In the genomic region with DNA sequence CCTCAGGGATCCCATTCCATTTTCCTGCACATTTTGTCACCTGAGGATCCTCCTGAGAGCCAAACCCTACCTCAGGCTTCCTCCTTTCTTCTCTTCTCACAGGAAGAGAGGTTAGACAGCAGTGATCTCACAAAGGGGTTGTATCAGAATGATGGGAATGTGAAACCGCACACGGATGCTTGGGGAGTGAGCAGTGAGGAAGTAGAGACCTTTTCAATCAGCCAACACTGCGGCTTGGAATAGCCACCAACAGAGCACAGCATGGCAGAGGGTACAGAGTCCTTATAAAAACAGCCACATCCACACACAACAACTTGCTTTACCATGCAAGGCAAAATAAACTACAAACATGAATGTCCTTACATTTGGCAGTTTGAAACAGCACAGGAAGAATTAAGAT, we compare ENCODE assay signal across 22 cellular contexts. TPM values are rescaled to one million over a fixed set of nuclear protein-coding genes. Genes with fewer than 3 reads are reported as not detected.
DNase-seq lines count a peak whose midpoint lies in the region; ATAC-seq and TF ChIP-seq lines count a peak whose summit lies in the region.
"Had no signal": no experiment of that assay in that cellular context is flagged by ENCODE, and none has a peak within 500 bp of the region (broad histone marks: within the 10 kb centered on the region; RNA-seq: fewer than 3 reads in every experiment).

No MANE protein-coding gene starts in this region.

- H3K36me3 Mint-ChIP-seq in GM23338 (ENCODE audit: low read depth), result peaks cover 17% of the 10 kb centered on the region

- no peaks in the 10 kb centered on the region for H3K9me3 Mint-ChIP-seq in GM23338
- H3K9me3 Mint-ChIP-seq: activated naive CD8-positive, alpha-beta T cell treated with anti-CD3 and anti-CD28 coated beads, Interleukin-2, amount 50 U/mL, for 24 hours; CD8-positive, alpha-beta T cell; HFFc6; WTC11 had no signal

- H3K79me2 ChIP-seq in GM23338 (replicated peaks; ENCODE audit: insufficient read depth), result no peaks in the 10 kb centered on the region

- no peaks in the 10 kb centered on the region for H3F3A ChIP-seq in GM23338 (replicated peaks; ENCODE audit: low read depth)

- H3K4me3 ChIP-seq in GM23338 (no peak overlapping the region), choroid plexus epithelial cell (ENCODE audit: low read depth, low read length) (no peak overlapping the region)
- H3K4me3 ChIP-seq: cardiac muscle cell, ovary had no signal

- no peak overlapping the region for H3K4me2 ChIP-seq in GM23338
- H3K4me2 ChIP-seq: SK-N-SH had no signal

- no peak overlapping the region for H3K27ac ChIP-seq in GM23338 (ENCODE audit: low read depth)
- H3K27ac ChIP-seq: cardiac muscle cell, ovary had no signal

- no peak overlapping the region for H3K4me3 Mint-ChIP-seq in GM23338
- H3K4me3 Mint-ChIP-seq: activated naive CD8-positive, alpha-beta T cell treated with anti-CD3 and anti-CD28 coated beads, Interleukin-2, amount 50 U/mL, for 24 hours; CD8-positive, alpha-beta T cell; HFFc6; WTC11 had no signal

- H4K20me1 ChIP-seq in GM23338 (replicated peaks; ENCODE audit: insufficient read depth), result no peaks in the 10 kb centered on the region

- H3K9me2 ChIP-seq in GM23338 (ENCODE audit: insufficient read depth), result no peaks in the 10 kb centered on the region
- H3K9me2 ChIP-seq: SK-N-SH had no signal

- no peaks in the 10 kb centered on the region for H3K27me3 ChIP-seq in GM23338 (ENCODE audit: insufficient read depth)
- H3K27me3 ChIP-seq: cardiac muscle cell, ovary had no signal

- H3K27me3 Mint-ChIP-seq in GM23338 (ENCODE audit: insufficient read depth, low read depth, poor library complexity), result no peaks in the 10 kb centered on the region
- H3K27me3 Mint-ChIP-seq: activated naive CD8-positive, alpha-beta T cell treated with anti-CD3 and anti-CD28 coated beads, Interleukin-2, amount 50 U/mL, for 24 hours had no signal

- peak; percentile 32; the same call in 2 of the 3 replicates for ATAC-seq in GM23338
- ATAC-seq in GM19035 (IDR thresholded peaks at IDR 0.05; ENCODE audit: unreplicated experiment), result no peak
- ATAC-seq: activated naive CD8-positive, alpha-beta T cell treated with anti-CD3 and anti-CD28 coated beads, Interleukin-2, amount 50 U/mL, for 24 hours; CD8-positive, alpha-beta T cell; WTC11 had no signal

- H3K4me1 ChIP-seq in GM23338 (ENCODE audit: insufficient read depth), result no peaks in the 10 kb centered on the region

- DNase-seq in GM23338 (ENCODE audit: low spot score) (no peak), choroid plexus epithelial cell (ENCODE audit: low read depth) (peak; percentile 70), kidney tubule cell (ENCODE audit: low spot score) (peak; percentile 75), smooth muscle cell of the brain vasculature (ENCODE audit: low read depth, low spot score) (peak; percentile 47), RPMI8226 (no peak), NCI-H526 (lab: John Stamatoyannopoulos, UW) (no peak)
- DNase-seq: activated CD4-positive, alpha-beta T cell treated with anti-CD3 and anti-CD28 coated beads, Interleukin-2, amount 50 U/mL, for 48 hours; activated gamma-delta T cell; activated naive CD8-positive, alpha-beta T cell treated with anti-CD3 and anti-CD28 coated beads, Interleukin-2, amount 50 U/mL, for 24 hours; CD8-positive, alpha-beta T cell; HFFc6; hippocampal formation; islet precursor cell; Karpas-422; mammary epithelial cell; NCI-H1694 treated with DMSO at 0.1 percent for 48 hours; ovary; SK-N-SH; T-helper 9 cell had no signal

- no peak overlapping the region for H3K27ac Mint-ChIP-seq in GM23338
- H3K27ac Mint-ChIP-seq: activated naive CD8-positive, alpha-beta T cell treated with anti-CD3 and anti-CD28 coated beads, Interleukin-2, amount 50 U/mL, for 24 hours; CD8-positive, alpha-beta T cell; HFFc6; WTC11 had no signal

- TF ChIP-seq CTCF in GM23338 (conservative IDR thresholded peaks at IDR 0.05; ENCODE audit: low read depth in 2 of 2), result no peak
- TF ChIP-seq CTCF in choroid plexus epithelial cell (conservative IDR thresholded peaks at IDR 0.05; ENCODE audit: low read depth, low read length), result no peak

- H3K4me1 Mint-ChIP-seq in GM23338, result peaks cover 4% of the 10 kb centered on the region
- H3K4me1 Mint-ChIP-seq: activated naive CD8-positive, alpha-beta T cell treated with anti-CD3 and anti-CD28 coated beads, Interleukin-2, amount 50 U/mL, for 24 hours had no signal

- H2AFZ ChIP-seq in GM23338, result no peak overlapping the region

- no peaks in the 10 kb centered on the region for H3K36me3 ChIP-seq in GM23338 (ENCODE audit: insufficient read depth)
- H3K36me3 ChIP-seq: cardiac muscle cell, ovary had no signal

TF ChIP-seq in GM23338, 12 proteins besides CTCF, POLR2A, EP300 and RAD21 (continues in another document):
- TF ChIP-seq CREB1 (CRISPR knock-in tag; IDR thresholded peaks at IDR 0.05; ENCODE audit: low read depth), result no peak
- no peak for TF ChIP-seq ZNF331 (CRISPR knock-in tag; IDR thresholded peaks at IDR 0.05; ENCODE audit: low read depth)
- TF ChIP-seq, protein P1, sequence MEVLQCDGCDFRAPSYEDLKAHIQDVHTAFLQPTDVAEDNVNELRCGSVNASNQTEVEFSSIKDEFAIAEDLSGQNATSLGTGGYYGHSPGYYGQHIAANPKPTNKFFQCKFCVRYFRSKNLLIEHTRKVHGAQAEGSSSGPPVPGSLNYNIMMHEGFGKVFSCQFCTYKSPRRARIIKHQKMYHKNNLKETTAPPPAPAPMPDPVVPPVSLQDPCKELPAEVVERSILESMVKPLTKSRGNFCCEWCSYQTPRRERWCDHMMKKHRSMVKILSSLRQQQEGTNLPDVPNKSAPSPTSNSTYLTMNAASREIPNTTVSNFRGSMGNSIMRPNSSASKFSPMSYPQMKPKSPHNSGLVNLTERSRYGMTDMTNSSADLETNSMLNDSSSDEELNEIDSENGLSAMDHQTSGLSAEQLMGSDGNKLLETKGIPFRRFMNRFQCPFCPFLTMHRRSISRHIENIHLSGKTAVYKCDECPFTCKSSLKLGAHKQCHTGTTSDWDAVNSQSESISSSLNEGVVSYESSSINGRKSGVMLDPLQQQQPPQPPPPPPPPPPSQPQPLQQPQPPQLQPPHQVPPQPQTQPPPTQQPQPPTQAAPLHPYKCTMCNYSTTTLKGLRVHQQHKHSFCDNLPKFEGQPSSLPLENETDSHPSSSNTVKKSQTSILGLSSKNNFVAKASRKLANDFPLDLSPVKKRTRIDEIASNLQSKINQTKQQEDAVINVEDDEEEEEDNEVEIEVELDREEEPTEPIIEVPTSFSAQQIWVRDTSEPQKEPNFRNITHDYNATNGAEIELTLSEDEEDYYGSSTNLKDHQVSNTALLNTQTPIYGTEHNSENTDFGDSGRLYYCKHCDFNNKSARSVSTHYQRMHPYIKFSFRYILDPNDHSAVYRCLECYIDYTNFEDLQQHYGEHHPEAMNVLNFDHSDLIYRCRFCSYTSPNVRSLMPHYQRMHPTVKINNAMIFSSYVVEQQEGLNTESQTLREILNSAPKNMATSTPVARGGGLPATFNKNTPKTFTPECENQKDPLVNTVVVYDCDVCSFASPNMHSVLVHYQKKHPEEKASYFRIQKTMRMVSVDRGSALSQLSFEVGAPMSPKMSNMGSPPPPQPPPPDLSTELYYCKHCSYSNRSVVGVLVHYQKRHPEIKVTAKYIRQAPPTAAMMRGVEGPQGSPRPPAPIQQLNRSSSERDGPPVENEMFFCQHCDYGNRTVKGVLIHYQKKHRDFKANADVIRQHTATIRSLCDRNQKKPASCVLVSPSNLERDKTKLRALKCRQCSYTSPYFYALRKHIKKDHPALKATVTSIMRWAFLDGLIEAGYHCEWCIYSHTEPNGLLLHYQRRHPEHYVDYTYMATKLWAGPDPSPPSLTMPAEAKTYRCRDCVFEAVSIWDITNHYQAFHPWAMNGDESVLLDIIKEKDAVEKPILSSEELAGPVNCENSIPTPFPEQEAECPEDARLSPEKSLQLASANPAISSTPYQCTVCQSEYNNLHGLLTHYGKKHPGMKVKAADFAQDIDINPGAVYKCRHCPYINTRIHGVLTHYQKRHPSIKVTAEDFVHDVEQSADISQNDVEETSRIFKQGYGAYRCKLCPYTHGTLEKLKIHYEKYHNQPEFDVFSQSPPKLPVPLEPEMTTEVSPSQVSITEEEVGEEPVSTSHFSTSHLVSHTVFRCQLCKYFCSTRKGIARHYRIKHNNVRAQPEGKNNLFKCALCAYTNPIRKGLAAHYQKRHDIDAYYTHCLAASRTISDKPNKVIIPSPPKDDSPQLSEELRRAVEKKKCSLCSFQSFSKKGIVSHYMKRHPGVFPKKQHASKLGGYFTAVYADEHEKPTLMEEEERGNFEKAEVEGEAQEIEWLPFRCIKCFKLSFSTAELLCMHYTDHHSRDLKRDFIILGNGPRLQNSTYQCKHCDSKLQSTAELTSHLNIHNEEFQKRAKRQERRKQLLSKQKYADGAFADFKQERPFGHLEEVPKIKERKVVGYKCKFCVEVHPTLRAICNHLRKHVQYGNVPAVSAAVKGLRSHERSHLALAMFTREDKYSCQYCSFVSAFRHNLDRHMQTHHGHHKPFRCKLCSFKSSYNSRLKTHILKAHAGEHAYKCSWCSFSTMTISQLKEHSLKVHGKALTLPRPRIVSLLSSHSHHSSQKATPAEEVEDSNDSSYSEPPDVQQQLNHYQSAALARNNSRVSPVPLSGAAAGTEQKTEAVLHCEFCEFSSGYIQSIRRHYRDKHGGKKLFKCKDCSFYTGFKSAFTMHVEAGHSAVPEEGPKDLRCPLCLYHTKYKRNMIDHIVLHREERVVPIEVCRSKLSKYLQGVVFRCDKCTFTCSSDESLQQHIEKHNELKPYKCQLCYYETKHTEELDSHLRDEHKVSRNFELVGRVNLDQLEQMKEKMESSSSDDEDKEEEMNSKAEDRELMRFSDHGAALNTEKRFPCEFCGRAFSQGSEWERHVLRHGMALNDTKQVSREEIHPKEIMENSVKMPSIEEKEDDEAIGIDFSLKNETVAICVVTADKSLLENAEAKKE (CRISPR knock-in tag; IDR thresholded peaks at IDR 0.05), result no peak
- TF ChIP-seq NANOG (IDR thresholded peaks at IDR 0.05; ENCODE audit: borderline replicate concordance), result no peak
- TF ChIP-seq, protein P2, sequence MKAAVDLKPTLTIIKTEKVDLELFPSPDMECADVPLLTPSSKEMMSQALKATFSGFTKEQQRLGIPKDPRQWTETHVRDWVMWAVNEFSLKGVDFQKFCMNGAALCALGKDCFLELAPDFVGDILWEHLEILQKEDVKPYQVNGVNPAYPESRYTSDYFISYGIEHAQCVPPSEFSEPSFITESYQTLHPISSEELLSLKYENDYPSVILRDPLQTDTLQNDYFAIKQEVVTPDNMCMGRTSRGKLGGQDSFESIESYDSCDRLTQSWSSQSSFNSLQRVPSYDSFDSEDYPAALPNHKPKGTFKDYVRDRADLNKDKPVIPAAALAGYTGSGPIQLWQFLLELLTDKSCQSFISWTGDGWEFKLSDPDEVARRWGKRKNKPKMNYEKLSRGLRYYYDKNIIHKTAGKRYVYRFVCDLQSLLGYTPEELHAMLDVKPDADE (IDR thresholded peaks at IDR 0.05), result no peak
- no peak for TF ChIP-seq EZH2 (IDR thresholded peaks at IDR 0.05; ENCODE audit: low read depth, unreplicated experiment)
- no peak for TF ChIP-seq JUNB (IDR thresholded peaks at IDR 0.05; ENCODE audit: unreplicated experiment)
- no peak for TF ChIP-seq STAT1 (IDR thresholded peaks at IDR 0.05; ENCODE audit: unreplicated experiment)

RNA-seq across cellular contexts. Expression of a gene that starts 8.7 kb away (rescaled TPM):
- total RNA-seq in GM23338 (2014; rRNA removed; shearing (Covaris generic)), result 6.2 and 7.2 TPM in 2 replicates
- polyA plus RNA-seq in GM23338 (2016; fragmentation: Nextera tagmentation; extraction: Ambion mirVana), result 2.9 and 5.2 TPM in 2 replicates

Comparison
In these comparisons a context has a peak if more than half of its experiments do, and no peak if none do; other contexts are left out.
1. DNase-seq: peak in choroid plexus epithelial cell (single experiment), kidney tubule cell (single experiment) and smooth muscle cell of the brain vasculature (single experiment); none in GM23338 (single experiment), RPMI8226 (single experiment) and NCI-H526 (0 of 2).